12 cellular contexts compared by ENCODE assay signal in genomic region chr6:4582506-4582905, GRCh38.
DNase-seq lines count a peak whose midpoint lies in the region; ATAC-seq, FAIRE-seq and TF ChIP-seq lines count a peak whose summit lies in the region.
"Had no signal": no experiment of that assay in that cellular context is flagged by ENCODE, and none has a peak within 500 bp of the region (broad histone marks: within the 10 kb centered on the region; RNA-seq: fewer than 3 reads in every experiment).

No MANE protein-coding gene starts in this region.

- H2BK20ac ChIP-seq in IMR-90 (ENCODE audit: low read depth, low read length): peak overlapping the region; percentile 98

- peak overlapping the region; percentile 56; the same call in 1 of the 2 replicates for H4K5ac ChIP-seq in IMR-90 (ENCODE audit: low read depth, low read length)

- peak overlapping the region; percentile 83 for H2AK5ac ChIP-seq in IMR-90 (ENCODE audit: low read depth, low read length)

- CTCF ChIA-PET in A549 (lab: Yijun Ruan, JAX): interaction anchor here (0.9 to 1.1 kb wide), 2 partner anchors 13 to 21 kb away, joined by 4 read pairs; no protein-coding TSS in a partner anchor
- CTCF ChIA-PET in IMR-90 (lab: Yijun Ruan, JAX): interaction anchor here (0.6 to 1.1 kb wide), 2 partner anchors 109 to 178 kb away, joined by 3 to 4 read pairs; no protein-coding TSS in a partner anchor
- CTCF ChIA-PET in mammary epithelial cell (lab: Charles Lee; ENCODE audit: low non-redundant PET): no interaction called here
- CTCF ChIA-PET in HepG2 (lab: Yijun Ruan, JAX; ENCODE audit: low intra/inter-chr PET ratio, low total read pairs): no interaction called here

- peak overlapping the region; percentile 59 to 96 for H4K8ac ChIP-seq in IMR-90 (ENCODE audit: low read depth in 2 of 2, low read length in 2 of 2)

- H3K9me3 ChIP-seq in A549 (no peaks in the 10 kb centered on the region), IMR-90 (ENCODE audit: control insufficient read depth, insufficient read depth, low read length) (no peaks in the 10 kb centered on the region), mammary epithelial cell (replicated peaks; ENCODE audit: insufficient read depth, low read length) (no peaks in the 10 kb centered on the region), HepG2 (ENCODE audit: low read length) (no peaks in the 10 kb centered on the region), kidney (ENCODE audit: control insufficient read depth in 1 of 2, low read length in 2 of 2) (no peaks in the 10 kb centered on the region)
- H3K9me3 ChIP-seq: uterus had no signal

- peak overlapping the region; percentile 98 for H2BK120ac ChIP-seq in IMR-90 (ENCODE audit: low read depth, low read length)

- intact Hi-C loops in IMR-90 (cut with micrococcal nuclease) (loop anchor here (2.0 to 5.0 kb wide), 5 partner anchors 195 to 354 kb away; partner anchors contain the start of gene CDYL), mammary epithelial cell (cut with micrococcal nuclease) (no loop called here), HepG2 (cut with micrococcal nuclease; ENCODE audit: unreplicated experiment) (no loop called here), kidney (cut with DNase I) (no loop called here)

- FAIRE-seq in A549 (lab: Jason Lieb, UNC) (no peak), HepG2 (lab: Jason Lieb, UNC) (no peak), kidney (lab: Jason Lieb, UNC) (no peak)

- peak overlapping the region; percentile 91 for H4K91ac ChIP-seq in IMR-90 (ENCODE audit: insufficient read depth, low read depth, low read length)

- TF ChIP-seq RAD21 in A549 (conservative IDR thresholded peaks at IDR 0.05 in 1 of 2, IDR thresholded peaks at IDR 0.05 in 1 of 2): no peak
- no peak for TF ChIP-seq RAD21 in IMR-90 (IDR thresholded peaks at IDR 0.05; ENCODE audit: low read length)
- TF ChIP-seq RAD21 in HepG2 (CRISPR knock-in tag; IDR thresholded peaks at IDR 0.05): no peak

- peak overlapping the region; percentile 64 for H3K18ac ChIP-seq in IMR-90 (ENCODE audit: low read depth, low read length)

- peak overlapping the region; percentile 94 for H3K14ac ChIP-seq in IMR-90 (replicated peaks; ENCODE audit: low read depth, low read length)

- peak overlapping the region; percentile 96 for H3K56ac ChIP-seq in IMR-90 (ENCODE audit: extremely low read depth, insufficient read depth, low read length)

- H3K4me2 ChIP-seq in A549 (peak overlapping the region; percentile 24; the same call in 1 of the 3 replicates), IMR-90 (ENCODE audit: low read depth, low read length) (peak overlapping the region; percentile 44), mammary epithelial cell (ENCODE audit: insufficient read depth, low read depth, low read length) (peak overlapping the region; percentile 4), HepG2 (ENCODE audit: low read depth, low read length) (no peak overlapping the region)

- dilution Hi-C loops in IMR-90 (cut with HindIII; ENCODE audit: low sequenced_read_pairs, unreplicated experiment) (no loop called here), mammary epithelial cell (cut with HindIII; ENCODE audit: low sequenced_read_pairs) (no loop called here)

- H3K23ac ChIP-seq in IMR-90 (ENCODE audit: low read depth, low read length): peak overlapping the region; percentile 100

- peak overlapping the region; percentile 96 for H3K4ac ChIP-seq in IMR-90 (ENCODE audit: low read depth, low read length)

- TF ChIP-seq EP300 in A549 (IDR thresholded peaks at IDR 0.05): no peak
- TF ChIP-seq EP300 in HepG2 (IDR thresholded peaks at IDR 0.05; ENCODE audit: low read depth in 2 of 2, low read length in 2 of 2): no peak
- TF ChIP-seq EP300 in HepG2 (CRISPR knock-in tag; IDR thresholded peaks at IDR 0.05; ENCODE audit: borderline replicate concordance): no peak

- H2AFZ ChIP-seq in IMR-90 (replicated peaks; ENCODE audit: low read length, poor library complexity) (peak overlapping the region; percentile 74), mammary epithelial cell (ENCODE audit: low read depth, low read length) (peak overlapping the region; percentile 60), HepG2 (ENCODE audit: low read length) (no peak overlapping the region)

- H3K79me2 ChIP-seq in mammary epithelial cell (ENCODE audit: insufficient read depth, low read length): no peaks in the 10 kb centered on the region
- no peaks in the 10 kb centered on the region for H3K79me2 ChIP-seq in HepG2 (ENCODE audit: insufficient read depth, low read length)

- in situ Hi-C loops in IMR-90 (cut with MboI; ENCODE audit: low sequenced_read_pairs) (no loop called here), mammary epithelial cell (cut with MboI; ENCODE audit: low sequenced_read_pairs in 2 of 2) (no loop called here), HepG2 (cut with HindIII; ENCODE audit: extremely low pct_ligation_motif_present, low pct_unique_long_range_greater_than_20kb) (no loop called here)

- H4K20me1 ChIP-seq in IMR-90 (ENCODE audit: insufficient read depth, low read length) (peaks cover 2% of the 10 kb centered on the region; the same call in 1 of the 2 replicates), mammary epithelial cell (ENCODE audit: insufficient read depth, low read length) (no peaks in the 10 kb centered on the region), HepG2 (ENCODE audit: insufficient read depth, low read length) (no peaks in the 10 kb centered on the region)

- H3K36me3 ChIP-seq in IMR-90 (ENCODE audit: control insufficient read depth, insufficient read depth, low read length): no peaks in the 10 kb centered on the region
- H3K36me3 ChIP-seq in mammary epithelial cell (ENCODE audit: insufficient read depth, low read length): no peaks in the 10 kb centered on the region
- H3K36me3 ChIP-seq in HepG2 (replicated peaks in 1 of 2; ENCODE audit: control insufficient read depth in 1 of 2, insufficient read depth in 2 of 2, low read length in 2 of 2): no peaks in the 10 kb centered on the region
- no peaks in the 10 kb centered on the region for H3K36me3 ChIP-seq in kidney (ENCODE audit: control insufficient read depth in 1 of 2, insufficient read depth in 2 of 2, low read length in 2 of 2)
- H3K36me3 ChIP-seq: uterus had no signal

- H3K4me1 ChIP-seq in A549 (peaks cover 20% of the 10 kb centered on the region), IMR-90 (ENCODE audit: control insufficient read depth, insufficient read depth, low read length) (peaks cover 19% of the 10 kb centered on the region), mammary epithelial cell (ENCODE audit: insufficient read depth, low read length) (peaks cover 20% of the 10 kb centered on the region), HepG2 (ENCODE audit: insufficient read depth, low read length) (no peaks in the 10 kb centered on the region), kidney (ENCODE audit: control insufficient read depth in 1 of 2, insufficient read depth in 1 of 2, low read depth in 1 of 2, low read length in 2 of 2) (no peaks in the 10 kb centered on the region)
- H3K4me1 ChIP-seq: uterus had no signal

- H3K9ac ChIP-seq in IMR-90 (ENCODE audit: low read depth, low read length) (no peak overlapping the region), mammary epithelial cell (ENCODE audit: insufficient read depth, low read length) (no peak overlapping the region), HepG2 (ENCODE audit: insufficient read depth, low read depth, low read length) (no peak overlapping the region), kidney (ENCODE audit: low read length in 2 of 2) (no peak overlapping the region)

- DNase-seq in A549 (ENCODE audit: low read depth in 1 of 2, low spot score in 1 of 2) (no peak), IMR-90 (peak; percentile 64), mammary epithelial cell (no peak), HepG2 (ENCODE audit: low spot score) (no peak), AG08395 (ENCODE audit: low spot score) (no peak), kidney (no peak)
- DNase-seq: GF-D8, NCI-H1048, NCI-H446 treated with DMSO at 0.1 percent for 48 hours, uterus had no signal

- POLR2A ChIA-PET in A549 (lab: Yijun Ruan, JAX) (no interaction called here), IMR-90 (lab: Charles Lee; ENCODE audit: unreplicated experiment) (interaction anchor here (0.8 kb wide), 1 partner anchor 213 kb away, joined by 3 read pairs; no protein-coding TSS in a partner anchor), HepG2 (lab: Yijun Ruan, JAX) (no interaction called here)

- BruUV-seq in IMR-90 (replicated peaks; lab: Mats Ljungman, UMichigan) (no TSS peak), mammary epithelial cell (replicated peaks; lab: Mats Ljungman, UMichigan) (no TSS peak), HepG2 (replicated peaks; lab: Mats Ljungman, UMichigan) (no TSS peak)

- H3K27ac ChIP-seq in A549 (peak overlapping the region; percentile 35 to 53; a peak in 5 of 6 replicates), IMR-90 (ENCODE audit: insufficient read depth, low read length) (peak overlapping the region; percentile 87), mammary epithelial cell (ENCODE audit: insufficient read depth, low read depth, low read length) (no peak overlapping the region), HepG2 (ENCODE audit: extremely low read length, insufficient read depth, low read length) (no peak overlapping the region), kidney (ENCODE audit: low read depth in 2 of 2, low read length in 2 of 2) (no peak overlapping the region)

- H3K27me3 ChIP-seq in IMR-90 (ENCODE audit: control insufficient read depth, insufficient read depth, low read length): no peaks in the 10 kb centered on the region
- H3K27me3 ChIP-seq in mammary epithelial cell (ENCODE audit: insufficient read depth, low read length): no peaks in the 10 kb centered on the region
- H3K27me3 ChIP-seq in HepG2 (ENCODE audit: control insufficient read depth in 1 of 2, insufficient read depth in 2 of 2, low read length in 2 of 2): peaks cover 2 to 53% of the 10 kb centered on the region in 2 experiments; a peak in 4 of 5 replicates
- H3K27me3 ChIP-seq: uterus had no signal

- ATAC-seq in A549 (no peak; a peak in 1 of 6 replicates), IMR-90 (ENCODE audit: low read depth) (peak; percentile 39), HepG2 (no peak), GM18505 (IDR thresholded peaks at IDR 0.05; ENCODE audit: unreplicated experiment) (no peak)
- no peak for ATAC-seq in activated CD4-positive, CD25-positive, alpha-beta regulatory T cell treated with anti-CD3 and anti-CD28 coated beads, Interleukin-2, amount 50 U/mL, for 24 hours

- H2BK15ac ChIP-seq in IMR-90 (ENCODE audit: low read depth, low read length): peak overlapping the region; percentile 46; the same call in 1 of the 3 replicates

- peaks cover 0 to 7% of the 10 kb centered on the region in 2 experiments; a peak in 1 of 4 replicates for H3K79me1 ChIP-seq in IMR-90 (ENCODE audit: low read depth in 1 of 2, low read length in 2 of 2)

- H2AK9ac ChIP-seq in IMR-90 (replicated peaks; ENCODE audit: low read depth, low read length, poor library complexity): peak overlapping the region; percentile 48

- no peak for TF ChIP-seq CTCF in A549 (IDR thresholded peaks at IDR 0.05)
- no peak for TF ChIP-seq CTCF in IMR-90 (conservative IDR thresholded peaks at IDR 0.05; ENCODE audit: low read depth, low read length)
- TF ChIP-seq CTCF in mammary epithelial cell (conservative IDR thresholded peaks at IDR 0.05 in 1 of 2, IDR thresholded peaks at IDR 0.05 in 1 of 2; ENCODE audit: extremely low read depth in 1 of 2, insufficient read depth in 1 of 2, low read depth in 1 of 2, low read length in 2 of 2): no peak
- no peak for TF ChIP-seq CTCF in HepG2 (CRISPR knock-in tag; IDR thresholded peaks at IDR 0.05)
- TF ChIP-seq CTCF in kidney (IDR thresholded peaks at IDR 0.05; ENCODE audit: borderline replicate concordance, extremely low read depth, insufficient read depth): no peak

- H3K9me1 ChIP-seq in IMR-90 (ENCODE audit: insufficient read depth, low read length): peaks cover 14% of the 10 kb centered on the region

- H3K4me3 ChIP-seq in A549: no peak overlapping the region
- H3K4me3 ChIP-seq in IMR-90 (ENCODE audit: insufficient read depth, low read depth, low read length): no peak overlapping the region
- H3K4me3 ChIP-seq in mammary epithelial cell (replicated peaks in 1 of 3; ENCODE audit: insufficient read depth in 1 of 3, low read depth in 2 of 3, low read length in 3 of 3): no peak overlapping the region
- no peak overlapping the region for H3K4me3 ChIP-seq in HepG2 (replicated peaks in 1 of 3; ENCODE audit: insufficient read depth in 1 of 3, low read depth in 2 of 3, low read length in 3 of 3)
- no peak overlapping the region for H3K4me3 ChIP-seq in kidney (ENCODE audit: low read length in 2 of 2)
- H3K4me3 ChIP-seq: uterus had no signal

- TF ChIP-seq POLR2A in A549 (IDR thresholded peaks at IDR 0.05; ENCODE audit: low read length) (no peak), IMR-90 (IDR thresholded peaks at IDR 0.05; ENCODE audit: low read depth, low read length) (no peak), HepG2 (IDR thresholded peaks at IDR 0.05; ENCODE audit: insufficient read depth in 1 of 2, low read depth in 2 of 2, low read length in 2 of 2) (no peak), GM18505 (IDR thresholded peaks at IDR 0.05; ENCODE audit: borderline replicate concordance, extremely low read depth, insufficient read depth, insufficient read length) (no peak)

- peak overlapping the region; percentile 86 for H2BK5ac ChIP-seq in IMR-90 (ENCODE audit: low read depth, low read length, poor library complexity, severe bottlenecking)

- WGBS in A549 (ENCODE audit: missing lambda C conversion rate): 47% methylated on average over 1 of the region's 1 CpG
- WGBS in IMR-90 (ENCODE audit: extremely low coverage in 2 of 2, insufficient read length in 1 of 2), 2 experiments: no CpG with 5 or more reads among the region's 1 CpG
- WGBS in mammary epithelial cell (ENCODE audit: low coverage, missing lambda C conversion rate): 100% methylated on average over 1 of the region's 1 CpG
- 5% methylated on average over 1 of the region's 1 CpG for WGBS in HepG2 (ENCODE audit: low lambda C conversion rate)

Comparison
In these comparisons a context has a peak if more than half of its experiments do, and no peak if none do; other contexts are left out.
1. H3K27ac ChIP-seq: peak in A549 (2 of 2) and IMR-90 (single experiment); none in mammary epithelial cell (single experiment), HepG2 (single experiment) and kidney (0 of 2).
2. CTCF ChIA-PET loops: an anchor here in A549 (0.9 to 1.1 kb wide) and IMR-90 (0.6 to 1.1 kb wide); none called in mammary epithelial cell and HepG2.